Comparison of ENCODE assay signal across 20 cellular contexts in genomic region chr4:173092003-173092402, GRCh38.
"Had no signal": no experiment of that assay in that cellular context is flagged by ENCODE, and none has a peak within 500 bp of the region (broad histone marks: within the 10 kb centered on the region; RNA-seq: fewer than 3 reads in every experiment).

No MANE protein-coding gene starts in this region.

- DNase-seq: dorsolateral prefrontal cortex; effector CD4-positive, alpha-beta T cell; endodermal cell; foreskin fibroblast; gastrocnemius medialis; immature natural killer cell; islet precursor cell; left ventricle myocardium superior; lower lobe of right lung; natural killer cell; pancreas; retina; spleen; stimulated activated CD4-positive, alpha-beta T cell treated with anti-CD3 and anti-CD28 coated beads, Interleukin-4, amount 100 ng/mL, for 4 hours; stimulated activated naive CD8-positive, alpha-beta T cell treated with anti-CD3 and anti-CD28 coated beads, Interleukin-15, Interleukin-2, amounts not matched to agents 100 U/mL and 50 U/mL, for 24 hours; tibial artery had no signal

- H3K27me3 ChIP-seq: dorsolateral prefrontal cortex, gastrocnemius medialis, neutrophil, pancreas, spleen, testis, tibial artery had no signal

- H3K4me3 ChIP-seq: dorsolateral prefrontal cortex, gastrocnemius medialis, lower lobe of right lung, pancreas, skin epidermis, spleen, testis, tibial artery had no signal

- H3K9me3 ChIP-seq: gastrocnemius medialis, lower lobe of right lung, neutrophil, pancreas, spleen, testis, tibial artery had no signal

- H3K27ac ChIP-seq: dorsolateral prefrontal cortex, epithelial cell of prostate, gastrocnemius medialis, lower lobe of right lung, neutrophil, pancreas, skin epidermis, spleen, testis, tibial artery had no signal

- H3K36me3 ChIP-seq: gastrocnemius medialis, lower lobe of right lung, neutrophil, pancreas, spleen, tibial artery had no signal

- FAIRE-seq: pancreas had no signal

- H3K4me1 ChIP-seq: gastrocnemius medialis, lower lobe of right lung, pancreas, spleen, testis, tibial artery had no signal
